ENCODE assay signal across 17 cellular contexts in the genomic region with DNA sequence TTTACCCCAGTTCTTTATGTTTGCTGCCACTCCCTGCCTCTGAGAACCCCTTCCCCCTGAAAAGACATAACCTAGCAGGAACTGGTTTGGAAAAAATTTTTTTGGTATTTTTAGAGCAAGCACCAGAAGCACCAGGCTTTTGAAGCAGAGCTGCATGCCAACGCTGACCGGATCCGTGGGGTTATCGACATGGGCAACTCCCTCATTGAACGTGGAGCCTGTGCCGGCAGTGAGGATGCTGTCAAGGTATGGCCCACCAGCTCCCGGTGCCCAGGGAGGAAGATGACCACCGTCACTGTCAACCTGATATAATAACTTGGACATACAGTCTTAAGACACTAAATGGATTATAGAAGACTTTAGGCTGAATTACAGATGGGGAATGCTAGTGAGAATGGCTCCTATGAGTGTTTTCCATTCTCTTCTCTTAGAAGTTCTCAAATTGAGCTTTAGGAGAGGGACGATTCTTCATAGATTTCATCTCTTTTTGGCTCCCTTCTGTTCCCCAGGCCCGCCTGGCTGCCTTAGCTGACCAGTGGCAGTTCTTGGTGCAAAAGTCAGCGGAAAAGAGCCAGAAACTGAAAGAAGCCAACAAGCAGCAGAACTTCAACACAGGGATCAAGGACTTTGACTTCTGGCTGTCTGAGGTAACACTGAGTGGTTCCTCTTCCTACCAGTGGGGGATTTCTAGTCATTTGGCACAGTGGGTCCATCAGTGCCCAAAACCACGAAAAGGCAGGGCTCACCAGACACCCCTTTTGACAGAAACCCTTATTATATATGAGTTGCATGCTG. TPM values are rescaled to one million over a fixed set of nuclear protein-coding genes. Genes with fewer than 3 reads are reported as not detected.
DNase-seq lines count a peak whose midpoint lies in the region; ATAC-seq and TF ChIP-seq lines count a peak whose summit lies in the region.
"Had no signal": no experiment of that assay in that cellular context is flagged by ENCODE, and none has a peak within 500 bp of the region (broad histone marks: within the 10 kb centered on the region; RNA-seq: fewer than 3 reads in every experiment).

No MANE protein-coding gene starts in this region.

- no peak for DNase-seq in stimulated activated naive CD8-positive, alpha-beta T cell treated with anti-CD3 and anti-CD28 coated beads, Interleukin-15, amount 100 ng/mL, for 72 hours
- no peak for DNase-seq in stimulated activated naive CD8-positive, alpha-beta T cell treated with anti-CD3 and anti-CD28 coated beads, Interleukin-15, Interleukin-2, amounts not matched to agents 100 U/mL and 50 U/mL, for 24 hours
- DNase-seq in osteoblast (ENCODE audit: insufficient read length, low spot score, missing footprints) (peak; percentile 22), tibial nerve (ENCODE audit: low spot score in 2 of 2) (no peak)
- DNase-seq: CD4-positive, CD25-positive, alpha-beta regulatory T cell; COR-L47; DMS79; Karpas-422; NCI-H1694; NCI-H2081 treated with DMSO at 0.1 percent for 48 hours; NCI-H2171 treated with DMSO at 0.1 percent for 48 hours; NCI-H526 treated with DMSO at 0.1 percent for 48 hours; NK-92 treated with Interleukin-12 subunit alpha and Interleukin-12 subunit beta, amount 100 ng/mL, for 24 hours; Peyer's patch had no signal

- H3K4me3 ChIP-seq in osteoblast (ENCODE audit: insufficient read depth, low read length) (no peak overlapping the region), tibial nerve (no peak overlapping the region)
- H3K4me3 ChIP-seq: Peyer's patch had no signal

- H3K4me1 ChIP-seq in osteoblast (ENCODE audit: insufficient read depth, low read length): peaks cover 3% of the 10 kb centered on the region
- H3K4me1 ChIP-seq in tibial nerve: peaks cover 0 to 8% (median 0%) of the 10 kb centered on the region in 4 donors
- H3K4me1 ChIP-seq: Peyer's patch had no signal

- H2AFZ ChIP-seq in osteoblast (ENCODE audit: low read length): no peak overlapping the region

- no peak for TF ChIP-seq EP300 in tibial nerve (IDR thresholded peaks at IDR 0.05)

- H3K27ac ChIP-seq in osteoblast (ENCODE audit: low read depth, low read length) (no peak overlapping the region), tibial nerve (no peak overlapping the region)
- H3K27ac ChIP-seq: Peyer's patch had no signal

- no peaks in the 10 kb centered on the region for H3K4me1 Mint-ChIP-seq in stimulated activated naive CD8-positive, alpha-beta T cell treated with anti-CD3 and anti-CD28 coated beads, Interleukin-15, amount 100 ng/mL, for 72 hours
- peaks cover 5% of the 10 kb centered on the region for H3K4me1 Mint-ChIP-seq in brain
- H3K4me1 Mint-ChIP-seq in stimulated activated memory B cell treated with anti-CD40 and anti-IgM and Interleukin-4, amounts not matched to agents 10 μg/mL and 1 μg/mL and 100 μg/mL, for 72 hours: no peaks in the 10 kb centered on the region
- H3K4me1 Mint-ChIP-seq: CD4-positive, CD25-positive, alpha-beta regulatory T cell had no signal

- H3K9me3 ChIP-seq in osteoblast (ENCODE audit: low read depth, low read length) (no peaks in the 10 kb centered on the region), tibial nerve (no peaks in the 10 kb centered on the region)
- H3K9me3 ChIP-seq: Peyer's patch had no signal

- H3K9me3 Mint-ChIP-seq in stimulated activated naive CD8-positive, alpha-beta T cell treated with anti-CD3 and anti-CD28 coated beads, Interleukin-15, amount 100 ng/mL, for 72 hours: no peaks in the 10 kb centered on the region
- no peaks in the 10 kb centered on the region for H3K9me3 Mint-ChIP-seq in brain
- H3K9me3 Mint-ChIP-seq in stimulated activated memory B cell treated with anti-CD40 and anti-IgM and Interleukin-4, amounts not matched to agents 10 μg/mL and 1 μg/mL and 100 μg/mL, for 72 hours: no peaks in the 10 kb centered on the region
- H3K9me3 Mint-ChIP-seq: CD4-positive, CD25-positive, alpha-beta regulatory T cell had no signal

- H3K27me3 ChIP-seq in osteoblast (ENCODE audit: insufficient read depth, low read length) (no peaks in the 10 kb centered on the region), tibial nerve (no peaks in the 10 kb centered on the region)
- H3K27me3 ChIP-seq: Peyer's patch had no signal

- ATAC-seq in stimulated activated naive CD8-positive, alpha-beta T cell treated with anti-CD3 and anti-CD28 coated beads, Interleukin-15, amount 100 ng/mL, for 72 hours: no peak
- ATAC-seq in stimulated activated naive CD8-positive, alpha-beta T cell treated with anti-CD3 and anti-CD28 coated beads, Interleukin-15, Interleukin-2, amounts not matched to agents 100 U/mL and 50 U/mL, for 24 hours: no peak
- no peak for ATAC-seq in stimulated activated memory B cell treated with anti-CD40 and anti-IgM and Interleukin-4, amounts not matched to agents 10 μg/mL and 1 μg/mL and 100 μg/mL, for 72 hours
- ATAC-seq in HG03354 (IDR thresholded peaks at IDR 0.05; ENCODE audit: poor library complexity, severe bottlenecking, unreplicated experiment): no peak

- no peaks in the 10 kb centered on the region for H3K27me3 Mint-ChIP-seq in stimulated activated naive CD8-positive, alpha-beta T cell treated with anti-CD3 and anti-CD28 coated beads, Interleukin-15, amount 100 ng/mL, for 72 hours
- no peaks in the 10 kb centered on the region for H3K27me3 Mint-ChIP-seq in brain
- no peaks in the 10 kb centered on the region for H3K27me3 Mint-ChIP-seq in stimulated activated memory B cell treated with anti-CD40 and anti-IgM and Interleukin-4, amounts not matched to agents 10 μg/mL and 1 μg/mL and 100 μg/mL, for 72 hours
- H3K27me3 Mint-ChIP-seq: CD4-positive, CD25-positive, alpha-beta regulatory T cell had no signal

- H3K4me2 ChIP-seq in osteoblast (ENCODE audit: insufficient read depth, low read length): no peak overlapping the region

- TF ChIP-seq POLR2A in tibial nerve (IDR thresholded peaks at IDR 0.05): no peak

- no peaks in the 10 kb centered on the region for H3K79me2 ChIP-seq in osteoblast (ENCODE audit: insufficient read depth, low read length)

- H3K36me3 Mint-ChIP-seq in brain: peaks cover 87% of the 10 kb centered on the region
- peaks cover 71% of the 10 kb centered on the region for H3K36me3 Mint-ChIP-seq in stimulated activated memory B cell treated with anti-CD40 and anti-IgM and Interleukin-4, amounts not matched to agents 10 μg/mL and 1 μg/mL and 100 μg/mL, for 72 hours

- H4K20me1 ChIP-seq in osteoblast (ENCODE audit: insufficient read depth, low read length): peaks cover 12% of the 10 kb centered on the region

- H3K36me3 ChIP-seq in osteoblast (ENCODE audit: insufficient read depth, low read length): peaks cover 95% of the 10 kb centered on the region
- H3K36me3 ChIP-seq in tibial nerve: peaks cover 34 to 100% (median 64%) of the 10 kb centered on the region in 3 donors

- H3K4me3 Mint-ChIP-seq in stimulated activated naive CD8-positive, alpha-beta T cell treated with anti-CD3 and anti-CD28 coated beads, Interleukin-15, amount 100 ng/mL, for 72 hours: no peak overlapping the region
- H3K4me3 Mint-ChIP-seq in brain: no peak overlapping the region
- H3K4me3 Mint-ChIP-seq in stimulated activated memory B cell treated with anti-CD40 and anti-IgM and Interleukin-4, amounts not matched to agents 10 μg/mL and 1 μg/mL and 100 μg/mL, for 72 hours: no peak overlapping the region
- H3K4me3 Mint-ChIP-seq: CD4-positive, CD25-positive, alpha-beta regulatory T cell had no signal

- peak overlapping the region; percentile 67 to 73 for H3K27ac Mint-ChIP-seq in stimulated activated naive CD8-positive, alpha-beta T cell treated with anti-CD3 and anti-CD28 coated beads, Interleukin-15, amount 100 ng/mL, for 72 hours
- peak overlapping the region in 3 of 5 experiments; percentile 19 to 68 (median 62) for H3K27ac Mint-ChIP-seq in brain
- no peak overlapping the region for H3K27ac Mint-ChIP-seq in stimulated activated memory B cell treated with anti-CD40 and anti-IgM and Interleukin-4, amounts not matched to agents 10 μg/mL and 1 μg/mL and 100 μg/mL, for 72 hours

- TF ChIP-seq CTCF in brain (conservative IDR thresholded peaks at IDR 0.05) (no peak), osteoblast (IDR thresholded peaks at IDR 0.05; ENCODE audit: extremely low read depth, low read depth, low read length) (no peak), tibial nerve (IDR thresholded peaks at IDR 0.05) (no peak)

- 91 to 92% methylated on average over 12 of the region's 12 CpGs for WGBS in tibial nerve, 2 donors

RNA-seq across cellular contexts. Expression of gene DYNC2I2, which starts 44.9 kb away (rescaled TPM):
- polyA plus RNA-seq in brain (ENCODE audit: insufficient read depth, low read depth, low replicate concordance): 320 TPM
- 51.3 and 52.1 TPM in 2 replicates for total RNA-seq in osteoblast
- total RNA-seq in tibial nerve: 100 to 1,000 TPM in 3 of 4 donors, 10 to 100 TPM in 1; 53.8 to 117 (median 111) TPM

RNA-seq across cellular contexts. Expression of gene SPTAN1, which starts 59.4 kb away (rescaled TPM):
- 822 TPM for polyA plus RNA-seq in brain (ENCODE audit: insufficient read depth, low read depth, low replicate concordance)
- total RNA-seq in osteoblast: 324 and 354 TPM in 2 replicates
- 100 to 1,000 TPM; 491 to 540 (median 508) TPM for total RNA-seq in tibial nerve
